6 cellular contexts compared by ENCODE assay signal in the genomic region with DNA sequence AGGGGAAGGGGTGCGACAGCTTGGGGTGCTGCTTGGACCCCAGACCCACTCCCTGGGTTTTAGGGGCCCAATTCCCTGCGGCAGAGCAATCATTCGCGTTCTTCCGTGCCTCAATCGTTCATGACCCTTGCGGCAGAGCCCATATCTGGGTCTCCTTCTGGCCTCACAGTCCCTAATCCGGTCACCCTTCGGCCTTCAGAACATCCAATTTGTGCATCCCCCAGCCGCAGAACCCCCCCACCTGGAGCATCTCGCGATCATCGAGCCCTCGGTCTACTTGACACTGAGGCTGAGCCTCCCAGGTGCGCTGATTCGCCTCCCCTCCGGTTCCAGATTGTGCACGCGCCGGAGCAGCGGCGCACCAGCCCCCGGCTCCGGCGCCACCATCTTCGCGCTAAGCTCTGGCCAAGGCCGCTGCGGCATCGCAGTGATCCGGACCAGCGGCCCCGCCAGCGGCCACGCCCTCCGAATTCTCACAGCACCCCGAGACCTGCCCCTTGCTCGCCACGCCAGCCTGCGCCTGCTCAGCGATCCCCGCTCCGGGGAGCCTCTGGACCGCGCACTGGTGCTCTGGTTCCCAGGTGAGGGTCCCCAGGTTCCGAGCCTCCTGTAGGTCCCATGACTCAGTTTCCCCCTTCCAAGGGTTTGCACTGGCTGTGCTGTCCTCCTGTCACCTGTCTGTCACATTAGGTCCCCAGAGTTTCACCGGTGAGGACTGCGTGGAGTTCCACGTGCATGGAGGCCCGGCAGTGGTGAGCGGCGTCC. TPM values are rescaled to one million over a fixed set of nuclear protein-coding genes. Genes with fewer than 3 reads are reported as not detected.
A peak's percentile ranks its signal among the peaks of the same experiment; 100 is the strongest.
DNase-seq lines count a peak whose midpoint lies in the region; ATAC-seq and TF ChIP-seq lines count a peak whose summit lies in the region.

No MANE protein-coding gene starts in this region.

- no peak overlapping the region for H3K27ac ChIP-seq in H9 (ENCODE audit: insufficient read length, low read depth, low read length)
- H3K27ac ChIP-seq in right cardiac atrium (ENCODE audit: low read length): no peak overlapping the region
- peak overlapping the region; percentile 94 for H3K27ac ChIP-seq in thymus (ENCODE audit: low read depth)

- TF ChIP-seq CTCF in H9 (conservative IDR thresholded peaks at IDR 0.05): no peak

- H3K14ac ChIP-seq in H9 (ENCODE audit: insufficient read depth, low read length): no peak overlapping the region

- WGBS in H9 (ENCODE audit: extremely low coverage, insufficient read length, low lambda C conversion rate): no CpG with 5 or more reads among the region's 52 CpGs
- WGBS in right cardiac atrium: 11% methylated on average over 52 of the region's 52 CpGs
- 11% methylated on average over 52 of the region's 52 CpGs for WGBS in thymus

- DNase-seq in H9 (no peak), right cardiac atrium (peak in 2 of 3 donors; percentile 34 to 69), posterior vena cava (ENCODE audit: low spot score) (no peak)
- DNase-seq in T-helper 2 cell treated with Interferon-gamma antibody and Interleukin-4, amounts not matched to agents 5 μg/mL and 100 μg/mL, for 36 hours (ENCODE audit: low spot score): peak; percentile 49

- H4K20me1 ChIP-seq in H9 (ENCODE audit: control insufficient read depth, insufficient read depth, insufficient read length): no peaks in the 10 kb centered on the region

- H3K9me3 ChIP-seq in H9 (ENCODE audit: control insufficient read depth, low read depth, low read length) (no peaks in the 10 kb centered on the region), right cardiac atrium (ENCODE audit: control insufficient read depth, low read length) (no peaks in the 10 kb centered on the region), thymus (ENCODE audit: control insufficient read depth) (no peaks in the 10 kb centered on the region)

- H2BK15ac ChIP-seq in H9 (ENCODE audit: low read depth, low read length): no peak overlapping the region

- H3K36me3 Mint-ChIP-seq in H9 (ENCODE audit: insufficient read depth in 1 of 3, low read depth in 3 of 3): peaks cover 11 to 26% (median 25%) of the 10 kb centered on the region in 3 experiments; a peak in 6 of 7 replicates
- peaks cover 9% of the 10 kb centered on the region for H3K36me3 Mint-ChIP-seq in T-helper 2 cell treated with Interferon-gamma antibody and Interleukin-4, amounts not matched to agents 5 μg/mL and 100 μg/mL, for 36 hours (ENCODE audit: low read depth)

- H3K4me3 ChIP-seq in right cardiac atrium (ENCODE audit: low read length) (peak overlapping the region; percentile 61), thymus (ENCODE audit: low read length) (peak overlapping the region; percentile 85)

- peak overlapping the region in 2 of 3 experiments; percentile 85 to 97; a peak in 3 of 7 replicates for H3K27ac Mint-ChIP-seq in H9
- peak overlapping the region; percentile 90 for H3K27ac Mint-ChIP-seq in T-helper 2 cell treated with Interferon-gamma antibody and Interleukin-4, amounts not matched to agents 5 μg/mL and 100 μg/mL, for 36 hours

- no peak overlapping the region for H3K23ac ChIP-seq in H9 (ENCODE audit: insufficient read length, low read depth, low read length)

- H3K36me3 ChIP-seq in thymus (ENCODE audit: control insufficient read depth, insufficient read depth): peaks cover 16% of the 10 kb centered on the region

- no peak overlapping the region for H2AFZ ChIP-seq in H9 (ENCODE audit: low read length)

- H3K27me3 ChIP-seq in H9 (ENCODE audit: insufficient read depth, low read length) (no peaks in the 10 kb centered on the region), right cardiac atrium (ENCODE audit: control insufficient read depth, insufficient read depth) (no peaks in the 10 kb centered on the region), thymus (ENCODE audit: control insufficient read depth, insufficient read depth) (no peaks in the 10 kb centered on the region)

- no peak overlapping the region for H4K8ac ChIP-seq in H9 (replicated peaks; ENCODE audit: insufficient read length, low read depth, low read length)

- intact Hi-C loops in right cardiac atrium (cut with DNase I): no loop called here
- intact Hi-C loops in posterior vena cava (cut with DNase I): loop anchor here in 1 of 2 donors (10.0 kb wide), 1 partner anchor 787 kb away; no protein-coding TSS in a partner anchor

- peak overlapping the region; percentile 86 for H3K4me2 ChIP-seq in H9 (ENCODE audit: insufficient read depth, insufficient read length, low read length)

- H3K4me3 Mint-ChIP-seq in H9: peak overlapping the region; percentile 97 to 98
- peak overlapping the region; percentile 83 for H3K4me3 Mint-ChIP-seq in T-helper 2 cell treated with Interferon-gamma antibody and Interleukin-4, amounts not matched to agents 5 μg/mL and 100 μg/mL, for 36 hours

- no peak overlapping the region for H3K18ac ChIP-seq in H9 (ENCODE audit: insufficient read length, low read depth, low read length)

- H3K4me1 Mint-ChIP-seq in H9: peaks cover 22 to 47% of the 10 kb centered on the region in 2 experiments
- peaks cover 21% of the 10 kb centered on the region for H3K4me1 Mint-ChIP-seq in T-helper 2 cell treated with Interferon-gamma antibody and Interleukin-4, amounts not matched to agents 5 μg/mL and 100 μg/mL, for 36 hours (ENCODE audit: low read depth)

- H3K79me1 ChIP-seq in H9 (ENCODE audit: insufficient read depth, low read depth, low read length, poor library complexity, severe bottlenecking): no peaks in the 10 kb centered on the region

- no peak overlapping the region for H2BK5ac ChIP-seq in H9 (ENCODE audit: insufficient read length, low read length)

- H2BK12ac ChIP-seq in H9 (ENCODE audit: insufficient read length, low read depth, low read length): no peak overlapping the region

- no peak overlapping the region for H3K56ac ChIP-seq in H9 (ENCODE audit: insufficient read length, low read depth, low read length)

- H2BK120ac ChIP-seq in H9 (ENCODE audit: low read depth, low read length, poor library complexity, severe bottlenecking): no peak overlapping the region

- ATAC-seq in right cardiac atrium (no peak), HG03565 (IDR thresholded peaks at IDR 0.05; ENCODE audit: unreplicated experiment) (no peak)

- H3K4me1 ChIP-seq in H9 (ENCODE audit: insufficient read depth, low read length) (peaks cover 2% of the 10 kb centered on the region; the same call in 1 of the 2 replicates), right cardiac atrium (ENCODE audit: control insufficient read depth, insufficient read depth, low read length) (peaks cover 3% of the 10 kb centered on the region), thymus (ENCODE audit: control insufficient read depth, insufficient read depth, low read length) (peaks cover 8% of the 10 kb centered on the region)

- H4K91ac ChIP-seq in H9 (ENCODE audit: insufficient read length, low read depth, low read length): no peak overlapping the region

- peaks cover under 1% of the 10 kb centered on the region; the same call in 1 of the 2 replicates for H3K27me3 Mint-ChIP-seq in H9 (ENCODE audit: low read depth)
- H3K27me3 Mint-ChIP-seq in T-helper 2 cell treated with Interferon-gamma antibody and Interleukin-4, amounts not matched to agents 5 μg/mL and 100 μg/mL, for 36 hours (ENCODE audit: low read depth): no peaks in the 10 kb centered on the region

- H3K23me2 ChIP-seq in H9 (ENCODE audit: insufficient read length, low read depth, low read length, poor library complexity, severe bottlenecking): peaks cover 25% of the 10 kb centered on the region

- H2BK20ac ChIP-seq in H9 (ENCODE audit: low read depth, low read length, poor library complexity, severe bottlenecking): no peak overlapping the region

- H3K79me2 ChIP-seq in H9 (ENCODE audit: insufficient read depth, low read length): no peaks in the 10 kb centered on the region

- no peak overlapping the region for H4K5ac ChIP-seq in H9 (ENCODE audit: insufficient read length, low read depth, low read length)

- no peaks in the 10 kb centered on the region for H3K9me3 Mint-ChIP-seq in H9
- H3K9me3 Mint-ChIP-seq in T-helper 2 cell treated with Interferon-gamma antibody and Interleukin-4, amounts not matched to agents 5 μg/mL and 100 μg/mL, for 36 hours: no peaks in the 10 kb centered on the region

- H2AK5ac ChIP-seq in H9 (ENCODE audit: insufficient read length, low read length): no peak overlapping the region

- no peak overlapping the region for H3T11ph ChIP-seq in H9 (ENCODE audit: low read length)

- H3K4ac ChIP-seq in H9 (ENCODE audit: low read depth, low read length): no peak overlapping the region

- H3K9ac ChIP-seq in H9 (ENCODE audit: extremely low read depth, insufficient read length, low read length): peak overlapping the region; percentile 68

RNA-seq across cellular contexts. Expression of a gene that starts 0.5 kb away (rescaled TPM):
- 62.9 and 71.3 TPM in 2 replicates for total RNA-seq in H9 (2021)
- 10 to 100 TPM in 2 of 4 donors, 1 to 10 TPM in 2; 7.9 to 11.3 (median 10.3) TPM for total RNA-seq in right cardiac atrium
- 8.4 TPM for polyA plus RNA-seq in right cardiac atrium
- polyA plus RNA-seq in thymus: 17.4 TPM
- 10 to 100 TPM; 12.7 to 15.8 TPM for total RNA-seq in posterior vena cava

RNA-seq across cellular contexts. Expression of a gene that starts 3.2 kb away (rescaled TPM):
- total RNA-seq in H9 (2021) (18.9 and 21.9 TPM in 2 replicates), right cardiac atrium (10 to 100 TPM in 1 of 4 donors, 1 to 10 TPM in 3; 7.1 to 10.9 (median 8.7) TPM), posterior vena cava (10 to 100 TPM in 1 of 2 donors, 1 to 10 TPM in 1; 9.8 to 10.0 TPM)
- polyA plus RNA-seq in right cardiac atrium (7.8 TPM), thymus (13.5 TPM)

RNA-seq across cellular contexts. Expression of a gene that starts 28.5 kb away (rescaled TPM):
- total RNA-seq in H9 (2021) (42.3 and 45.7 TPM in 2 replicates), right cardiac atrium (10 to 100 TPM; 29.7 to 33.6 (median 30.8) TPM), posterior vena cava (10 to 100 TPM; 30.7 to 33.9 TPM)
- polyA plus RNA-seq in right cardiac atrium (92.5 TPM), thymus (51.7 TPM)

RNA-seq across cellular contexts. Expression of a gene that starts 32.2 kb away (rescaled TPM):
- total RNA-seq in H9 (2021) (84.6 and 93.6 TPM in 2 replicates), right cardiac atrium (100 to 1,000 TPM; 131 to 180 (median 164) TPM), posterior vena cava (10 to 100 TPM; 52.2 to 54.6 TPM)
- polyA plus RNA-seq in right cardiac atrium (321 TPM), thymus (123 TPM)

RNA-seq across cellular contexts. Expression of a gene that starts 34.6 kb away (rescaled TPM):
- total RNA-seq in H9 (2021): 11.7 and 12.8 TPM in 2 replicates
- 10 to 100 TPM; 12.7 to 17.0 (median 14.3) TPM for total RNA-seq in right cardiac atrium
- polyA plus RNA-seq in right cardiac atrium: 15.8 TPM
- 10.3 TPM for polyA plus RNA-seq in thymus
- total RNA-seq in posterior vena cava: 1 to 10 TPM; 7.4 to 7.8 TPM

Comparison
In these comparisons a context has a peak if more than half of its experiments do, and no peak if none do; other contexts are left out.
1. DNase-seq: peak in T-helper 2 cell treated with Interferon-gamma antibody and Interleukin-4, amounts not matched to agents 5 μg/mL and 100 μg/mL, for 36 hours (single experiment) and right cardiac atrium (2 of 3); none in H9 (single experiment) and posterior vena cava (single experiment).